Comparison of ENCODE assay signal across 26 cellular contexts in the genomic region with DNA sequence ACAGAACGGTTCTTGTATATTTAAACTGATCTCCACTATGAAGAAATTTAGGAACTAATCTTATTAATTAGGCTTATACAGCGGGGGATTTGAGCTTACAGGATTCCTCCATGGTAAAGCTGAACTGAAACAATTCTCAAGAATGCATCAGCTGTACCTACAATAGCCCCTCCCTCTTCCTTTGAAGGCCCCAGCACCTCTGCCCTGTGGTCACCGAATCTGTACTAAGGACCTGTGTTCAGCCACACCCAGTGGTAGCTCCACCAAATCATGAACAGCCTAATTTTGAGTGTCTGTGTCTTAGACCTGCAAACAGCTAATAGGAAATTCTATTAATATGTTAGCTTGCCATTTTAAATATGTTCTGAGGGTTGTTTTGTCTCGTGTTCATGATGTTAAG.
"Had no signal": no experiment of that assay in that cellular context is flagged by ENCODE, and none has a peak within 500 bp of the region (broad histone marks: within the 10 kb centered on the region; RNA-seq: fewer than 3 reads in every experiment).

No MANE protein-coding gene starts in this region.

- H3K4me3 ChIP-seq: gastrocnemius medialis, lower lobe of right lung, ovary, psoas muscle, sigmoid colon, testis, tibial artery had no signal

- H3K9me3 Mint-ChIP-seq: dendritic cell treated with granulocyte-macrophage colony-stimulating factor and Interleukin-4, amounts not matched to agents 40 ng/mL and 50 ng/mL, for 4 days; endodermal cell; naive thymus-derived CD8-positive, alpha-beta T cell; nephron progenitor cell; stimulated activated effector memory CD8-positive, alpha-beta T cell treated with anti-CD3 and anti-CD28 coated beads, Interleukin-12 subunit alpha, Interleukin-12 subunit beta, amount 100 ng/mL, for 72 hours; type B pancreatic cell had no signal

- DNase-seq: effector CD8-positive, alpha-beta T cell; endodermal cell; gastrocnemius medialis; head of caudate nucleus; left ventricle myocardium superior; lower lobe of right lung; naive thymus-derived CD8-positive, alpha-beta T cell; nephron progenitor cell; occipital lobe; ovary; posterior cingulate gyrus; psoas muscle; right cardiac atrium; sigmoid colon; stimulated activated CD4-positive, alpha-beta T cell treated with anti-CD3 and anti-CD28 coated beads, Interleukin-2, amount 100 ng/mL, for 24 hours; stimulated activated CD4-positive, alpha-beta T cell treated with anti-CD3 and anti-CD28 coated beads, Interleukin-4, amount 100 ng/mL, for 24 hours; stimulated activated naive CD8-positive, alpha-beta T cell treated with anti-CD3 and anti-CD28 coated beads, Interleukin-15, Interleukin-2, amounts not matched to agents 100 U/mL and 50 U/mL, for 24 hours; substantia nigra; testis; tibial artery had no signal

- H3K27me3 ChIP-seq: gastrocnemius medialis, ovary, sigmoid colon, testis, tibial artery had no signal

- H3K4me3 Mint-ChIP-seq: dendritic cell treated with granulocyte-macrophage colony-stimulating factor and Interleukin-4, amounts not matched to agents 40 ng/mL and 50 ng/mL, for 4 days; endodermal cell; naive thymus-derived CD8-positive, alpha-beta T cell; nephron progenitor cell; stimulated activated effector memory CD8-positive, alpha-beta T cell treated with anti-CD3 and anti-CD28 coated beads, Interleukin-12 subunit alpha, Interleukin-12 subunit beta, amount 100 ng/mL, for 72 hours; type B pancreatic cell had no signal

- H3K36me3 ChIP-seq: gastrocnemius medialis, lower lobe of right lung, ovary, sigmoid colon, tibial artery had no signal

- H3K27ac Mint-ChIP-seq: dendritic cell treated with granulocyte-macrophage colony-stimulating factor and Interleukin-4, amounts not matched to agents 40 ng/mL and 50 ng/mL, for 4 days; endodermal cell; naive thymus-derived CD8-positive, alpha-beta T cell; nephron progenitor cell; stimulated activated effector memory CD8-positive, alpha-beta T cell treated with anti-CD3 and anti-CD28 coated beads, Interleukin-12 subunit alpha, Interleukin-12 subunit beta, amount 100 ng/mL, for 72 hours; type B pancreatic cell had no signal

- H3K27ac ChIP-seq: epithelial cell of prostate, gastrocnemius medialis, lower lobe of right lung, ovary, psoas muscle, sigmoid colon, testis, tibial artery had no signal

- H3K27me3 Mint-ChIP-seq: dendritic cell treated with granulocyte-macrophage colony-stimulating factor and Interleukin-4, amounts not matched to agents 40 ng/mL and 50 ng/mL, for 4 days; type B pancreatic cell had no signal

- ATAC-seq: esophagus mucosa; gastrocnemius medialis; left ventricle myocardium superior; lower lobe of right lung; naive thymus-derived CD8-positive, alpha-beta T cell; psoas muscle; right cardiac atrium; stimulated activated effector memory CD8-positive, alpha-beta T cell treated with anti-CD3 and anti-CD28 coated beads, Interleukin-12 subunit alpha, Interleukin-12 subunit beta, amount 100 ng/mL, for 72 hours; stimulated activated naive CD8-positive, alpha-beta T cell treated with anti-CD3 and anti-CD28 coated beads, Interleukin-15, Interleukin-2, amounts not matched to agents 100 U/mL and 50 U/mL, for 24 hours had no signal

- FAIRE-seq: keratinocyte had no signal

- H3K36me3 Mint-ChIP-seq: naive thymus-derived CD8-positive, alpha-beta T cell; stimulated activated effector memory CD8-positive, alpha-beta T cell treated with anti-CD3 and anti-CD28 coated beads, Interleukin-12 subunit alpha, Interleukin-12 subunit beta, amount 100 ng/mL, for 72 hours; type B pancreatic cell had no signal

- H3K4me1 Mint-ChIP-seq: naive thymus-derived CD8-positive, alpha-beta T cell had no signal

- H3K9me3 ChIP-seq: gastrocnemius medialis, lower lobe of right lung, ovary, psoas muscle, sigmoid colon, testis, tibial artery had no signal

- H3K4me1 ChIP-seq: gastrocnemius medialis, lower lobe of right lung, psoas muscle, sigmoid colon, testis, tibial artery had no signal
